In genomic region chr1:109499081-109499480, GRCh38 we compare ENCODE assay signal across 13 cellular contexts. TPM values are rescaled to one million over a fixed set of nuclear protein-coding genes. Genes with fewer than 3 reads are reported as not detected.
DNase-seq lines count a peak whose midpoint lies in the region; ATAC-seq and TF ChIP-seq lines count a peak whose summit lies in the region.
"Had no signal": no experiment of that assay in that cellular context is flagged by ENCODE, and none has a peak within 500 bp of the region (broad histone marks: within the 10 kb centered on the region; RNA-seq: fewer than 3 reads in every experiment).

No MANE protein-coding gene starts in this region.

- H3K9me3 ChIP-seq in SJCRH30 (replicated peaks) (no peaks in the 10 kb centered on the region), colonic mucosa (no peaks in the 10 kb centered on the region)
- H3K9me3 ChIP-seq: ovary had no signal

- H3K36me3 ChIP-seq in SJCRH30 (0 out of 2 replicates have a peak, but pooled peaks cover 3% of the 10 kb centered on the region), colonic mucosa (peaks cover 5% of the 10 kb centered on the region)
- H3K36me3 ChIP-seq: ovary had no signal

- POLR2A ChIA-PET in GM10248 (lab: Yijun Ruan, JAX), result interaction anchor here (0.7 kb wide), 1 partner anchor 29 kb away, joined by 3 read pairs; no protein-coding TSS in a partner anchor

- H3K9ac ChIP-seq in colonic mucosa (ENCODE audit: low read depth in 2 of 2, low read length in 2 of 2), result no peak overlapping the region

- no peak for DNase-seq in SJCRH30
- DNase-seq in colonic mucosa, result no peak
- no peak for DNase-seq in omental fat pad (ENCODE audit: low spot score)
- no peak for DNase-seq in T-helper 2 cell
- no peak for DNase-seq in foreskin fibroblast
- DNase-seq in GM10248 (ENCODE audit: extremely low spot score), result no peak
- no peak for DNase-seq in COLO829 (ENCODE audit: low spot score)
- DNase-seq: NCI-H1930 had no signal

- ATAC-seq in omental fat pad (ENCODE audit: low FRiP score), result peak; percentile 41

- peak overlapping the region; percentile 21 for H3K27ac ChIP-seq in C4-2B
- H3K27ac ChIP-seq in SJCRH30, result peak overlapping the region; percentile 58; the same call in 1 of the 2 replicates
- H3K27ac ChIP-seq in colonic mucosa, result peak overlapping the region; percentile 28
- H3K27ac ChIP-seq: SK-N-MC had no signal

- peaks cover 20% of the 10 kb centered on the region for H3K4me1 ChIP-seq in SJCRH30
- peaks cover 16% of the 10 kb centered on the region for H3K4me1 ChIP-seq in colonic mucosa

- CTCF ChIA-PET in GM10248 (lab: Yijun Ruan, JAX), result interaction anchor here (1.2 to 43.8 kb wide), 5 partner anchors 9 to 82 kb away, joined by 3 to 1898 read pairs (median 39); partner anchors contain the start of genes AMIGO1 and GPR61

- intact Hi-C loops in colonic mucosa (cut with DNase I), result loop anchor here (2.0 kb wide), 1 partner anchor 32 kb away; no protein-coding TSS in a partner anchor

- H3K27me3 ChIP-seq in SJCRH30, result no peaks in the 10 kb centered on the region
- no peaks in the 10 kb centered on the region for H3K27me3 ChIP-seq in colonic mucosa
- H3K27me3 ChIP-seq: ovary had no signal

- H3K4me3 ChIP-seq in SJCRH30 (no peak overlapping the region), colonic mucosa (no peak overlapping the region), foreskin fibroblast (ENCODE audit: low read depth in 1 of 2, low read length in 2 of 2) (no peak overlapping the region)
- H3K4me3 ChIP-seq: ovary, SK-N-MC had no signal

- TF ChIP-seq CTCF in C4-2B (conservative IDR thresholded peaks at IDR 0.05), result no peak
- no peak for TF ChIP-seq CTCF in colonic mucosa (IDR thresholded peaks at IDR 0.05)
- TF ChIP-seq CTCF in omental fat pad (IDR thresholded peaks at IDR 0.05), result no peak
- TF ChIP-seq CTCF in foreskin fibroblast (IDR thresholded peaks at IDR 0.05; ENCODE audit: low read depth, low read length), result no peak
- TF ChIP-seq CTCF in GM10248 (IDR thresholded peaks at IDR 0.05; ENCODE audit: control extremely low read depth, extremely low read depth, low read depth, missing control alignments), result no peak

RNA-seq across cellular contexts. Expression of gene CYB561D1, which starts 5.2 kb away (rescaled TPM):
- total RNA-seq in SJCRH30 (2014; rRNA removed; shearing (Covaris generic)), result 8.4 and 9.7 TPM in 2 replicates
- 10 to 100 TPM in 1 of 2 donors, 1 to 10 TPM in 1; 8.1 to 12.5 TPM for total RNA-seq in colonic mucosa
- 10 to 100 TPM in 1 of 4 donors, 1 to 10 TPM in 3; 6.1 to 12.0 (median 8.4) TPM for total RNA-seq in omental fat pad

RNA-seq across cellular contexts. Expression of gene AMIGO1, which starts 10.4 kb away (rescaled TPM):
- total RNA-seq in SJCRH30 (2014; rRNA removed; shearing (Covaris generic)), result 0.58 and 0.59 TPM in 2 replicates
- 1 to 10 TPM; 2.5 to 3.9 TPM for total RNA-seq in colonic mucosa
- 10 to 100 TPM in 1 of 4 donors, 1 to 10 TPM in 3; 2.4 to 10.6 (median 5.9) TPM for total RNA-seq in omental fat pad

RNA-seq across cellular contexts. Expression of gene ATXN7L2, which starts 15.4 kb away (rescaled TPM):
- total RNA-seq in SJCRH30 (2014; rRNA removed; shearing (Covaris generic)), result 7.0 and 9.1 TPM in 2 replicates
- total RNA-seq in colonic mucosa (1 to 10 TPM; 2.3 to 4.0 TPM), omental fat pad (1 to 10 TPM; 3.5 to 5.3 (median 4.7) TPM)

RNA-seq across cellular contexts. Expression of gene SYPL2, which starts 32.7 kb away (rescaled TPM):
- total RNA-seq in SJCRH30 (2014; rRNA removed; shearing (Covaris generic)), result 0.65 and 0.86 TPM in 2 replicates
- under 1 TPM; 0.12 to 0.35 TPM for total RNA-seq in colonic mucosa
- total RNA-seq in omental fat pad, result 1 to 10 TPM; 1.7 to 3.7 (median 2.2) TPM

RNA-seq across cellular contexts. Expression of gene GPR61, which starts 40.6 kb away (rescaled TPM):
- total RNA-seq in SJCRH30 (2014; rRNA removed; shearing (Covaris generic)), result 0.20 and 0.57 TPM in 2 replicates
- not detected for total RNA-seq in colonic mucosa
- total RNA-seq in omental fat pad, result not detected
- total RNA-seq: H4, mesothelial cell of epicardium, ovary had no signal
